In genomic region chr9:34665381-34666250, GRCh38 we compare ENCODE assay signal across 8 cellular contexts. TPM values are rescaled to one million over a fixed set of nuclear protein-coding genes. Genes with fewer than 3 reads are reported as not detected.
DNase-seq lines count a peak whose midpoint lies in the region; ATAC-seq, FAIRE-seq and TF ChIP-seq lines count a peak whose summit lies in the region.

No MANE protein-coding gene starts in this region.

- peaks cover 5% of the 10 kb centered on the region for H3K9me1 ChIP-seq in keratinocyte (ENCODE audit: control insufficient read depth, extremely low read depth, insufficient read depth, low read length)

- H3K4me3 ChIP-seq in keratinocyte (ENCODE audit: control insufficient read depth in 2 of 3, extremely low read depth in 1 of 3, insufficient read depth in 2 of 3, low read depth in 1 of 3, low read length in 3 of 3), result peak overlapping the region; percentile 77 to 90 (median 88)

- peak overlapping the region; percentile 92 for H2AFZ ChIP-seq in keratinocyte (ENCODE audit: control insufficient read depth, low read length)

- H3K79me2 ChIP-seq in keratinocyte (ENCODE audit: control insufficient read depth, insufficient read depth, low read length), result peaks cover 31% of the 10 kb centered on the region

- peaks cover 44% of the 10 kb centered on the region for H3K4me1 ChIP-seq in keratinocyte (ENCODE audit: control insufficient read depth, extremely low read depth, insufficient read depth, low read length)

- ATAC-seq in GM19023 (IDR thresholded peaks at IDR 0.05; ENCODE audit: unreplicated experiment) (peak; percentile 71), HG03196 (IDR thresholded peaks at IDR 0.05; ENCODE audit: unreplicated experiment) (peak; percentile 54)

- TF ChIP-seq CTCF in keratinocyte (optimal IDR thresholded peaks at IDR 0.05 in 1 of 3, IDR thresholded peaks at IDR 0.05 in 1 of 3, conservative IDR thresholded peaks at IDR 0.05 in 1 of 3; ENCODE audit: extremely low read depth in 1 of 3, insufficient read depth in 2 of 3, low read length in 3 of 3), result no peak

- peak; percentile 93 for DNase-seq in NCI-H345 treated with DMSO at 0.1 percent for 48 hours (lab: John Stamatoyannopoulos, UW; ENCODE audit: unreplicated experiment)
- DNase-seq in activated CD4-positive, alpha-beta T cell treated with anti-CD3 and anti-CD28 coated beads for 1 hour, result peak; percentile 87
- peak; percentile 98 for DNase-seq in cerebellar cortex (ENCODE audit: low spot score)
- peak; percentile 77 for DNase-seq in keratinocyte (ENCODE audit: low read depth, low spot score)
- peak; percentile 61 to 75 for DNase-seq in stimulated activated CD4-positive, alpha-beta T cell treated with anti-CD3 and anti-CD28 coated beads, Interleukin-12 subunit alpha, Interleukin-12 subunit beta, amount 100 ng/mL, for 24 hours (ENCODE audit: low read depth in 2 of 2)

- H3K27me3 ChIP-seq in keratinocyte (ENCODE audit: control insufficient read depth, extremely low read depth, insufficient read depth, low read length), result no peaks in the 10 kb centered on the region

- peak overlapping the region; percentile 95 for H3K9ac ChIP-seq in keratinocyte (ENCODE audit: control insufficient read depth, extremely low read depth, insufficient read depth, low read length)

- peaks cover 0 to 11% of the 10 kb centered on the region in 2 experiments for H3K36me3 ChIP-seq in keratinocyte (ENCODE audit: control insufficient read depth in 2 of 2, extremely low read depth in 1 of 2, insufficient read depth in 2 of 2, low read length in 2 of 2)

- peaks cover 2% of the 10 kb centered on the region for H4K20me1 ChIP-seq in keratinocyte (ENCODE audit: control insufficient read depth, extremely low read depth, insufficient read depth, low read length)

- FAIRE-seq in A204.1 (lab: Jason Lieb, UNC), result peak; percentile 73
- peak; percentile 96 for FAIRE-seq in keratinocyte (lab: Jason Lieb, UNC)

- H3K27ac ChIP-seq in keratinocyte (ENCODE audit: control insufficient read depth, insufficient read depth, low read length), result peak overlapping the region; percentile 97

- peak overlapping the region; percentile 99 for H3K4me2 ChIP-seq in keratinocyte (ENCODE audit: control insufficient read depth, extremely low read depth, insufficient read depth, low read depth, low read length)

- dilution Hi-C loops in keratinocyte (cut with MboI; ENCODE audit: extremely low pct_ligation_motif_present, low sequenced_read_pairs), result no loop called here

- H3K9me3 ChIP-seq in keratinocyte (ENCODE audit: control insufficient read depth, low read depth, low read length), result no peaks in the 10 kb centered on the region

RNA-seq across cellular contexts. Expression of gene CCL27, which starts 3.2 kb away (rescaled TPM):
- polyA plus RNA-seq in keratinocyte, result 0.46 to 1.1 TPM (median 1.1 TPM) in 3 replicates
- not detected for polyA plus RNA-seq in keratinocyte (2011; ENCODE audit: low read depth)
- 1.5 and 1.9 TPM in 2 replicates for polyA plus RNA-seq in keratinocyte (2011; cell fraction: cytosol; rRNA removed)
- 0.60 and 0.89 TPM in 2 replicates for polyA plus RNA-seq in keratinocyte (2011; cell fraction: nucleus; rRNA removed)
- polyA plus RNA-seq in keratinocyte (2012; ENCODE audit: low replicate concordance), result 1.1 and 2.4 TPM in 2 replicates
- polyA minus RNA-seq in keratinocyte, result 0.96 to 6.9 TPM (median 2.8 TPM) in 3 replicates
- not detected for polyA minus RNA-seq in keratinocyte (2011; cell fraction: cytosol; rRNA and poly(A)+ RNA removed)
- polyA minus RNA-seq in keratinocyte (2011; cell fraction: nucleus; rRNA and poly(A)+ RNA removed), result not detected in 2 replicates

RNA-seq across cellular contexts. Expression of gene IL11RA, which starts 13.6 kb away (rescaled TPM):
- polyA plus RNA-seq in keratinocyte, result 1.7 to 7.6 TPM (median 3.1 TPM) in 3 replicates
- 1.1 TPM for polyA plus RNA-seq in keratinocyte (2011; ENCODE audit: low read depth)
- 0.67 and 0.83 TPM in 2 replicates for polyA plus RNA-seq in keratinocyte (2011; cell fraction: cytosol; rRNA removed)
- polyA plus RNA-seq in keratinocyte (2011; cell fraction: nucleus; rRNA removed), result 23.1 and 31.3 TPM in 2 replicates
- 2.3 and 3.5 TPM in 2 replicates for polyA plus RNA-seq in keratinocyte (2012; ENCODE audit: low replicate concordance)
- polyA minus RNA-seq in keratinocyte, result 1.5 to 5.0 TPM (median 2.5 TPM) in 3 replicates
- 1.5 TPM for polyA minus RNA-seq in keratinocyte (2011; cell fraction: cytosol; rRNA and poly(A)+ RNA removed)
- 5.7 and 6.4 TPM in 2 replicates for polyA minus RNA-seq in keratinocyte (2011; cell fraction: nucleus; rRNA and poly(A)+ RNA removed)

RNA-seq across cellular contexts. Expression of gene GALT, which starts 19.1 kb away (rescaled TPM):
- 30.8 to 52.7 TPM (median 41.8 TPM) in 3 replicates for polyA plus RNA-seq in keratinocyte
- polyA plus RNA-seq in keratinocyte (2011; ENCODE audit: low read depth), result 4.7 TPM
- polyA plus RNA-seq in keratinocyte (2011; cell fraction: cytosol; rRNA removed), result 17.6 and 23.9 TPM in 2 replicates
- polyA plus RNA-seq in keratinocyte (2011; cell fraction: nucleus; rRNA removed), result 174 and 195 TPM in 2 replicates
- 15.6 and 33.6 TPM in 2 replicates for polyA plus RNA-seq in keratinocyte (2012; ENCODE audit: low replicate concordance)
- 18.9 to 68.5 TPM (median 28.9 TPM) in 3 replicates for polyA minus RNA-seq in keratinocyte
- 8.1 TPM for polyA minus RNA-seq in keratinocyte (2011; cell fraction: cytosol; rRNA and poly(A)+ RNA removed)
- 24.6 and 25.3 TPM in 2 replicates for polyA minus RNA-seq in keratinocyte (2011; cell fraction: nucleus; rRNA and poly(A)+ RNA removed)

RNA-seq across cellular contexts. Expression of gene CCL19, which starts 25.5 kb away (rescaled TPM):
- polyA plus RNA-seq in keratinocyte, result not detected in 3 replicates
- not detected for polyA plus RNA-seq in keratinocyte (2011; ENCODE audit: low read depth)
- polyA plus RNA-seq in keratinocyte (2011; cell fraction: cytosol; rRNA removed), result not detected in 2 replicates
- not detected in 2 replicates for polyA plus RNA-seq in keratinocyte (2011; cell fraction: nucleus; rRNA removed)
- polyA plus RNA-seq in keratinocyte (2012; ENCODE audit: low replicate concordance), result not detected in 2 replicates
- polyA minus RNA-seq in keratinocyte, result not detected in 3 replicates
- polyA minus RNA-seq in keratinocyte (2011; cell fraction: cytosol; rRNA and poly(A)+ RNA removed), result not detected
- polyA minus RNA-seq in keratinocyte (2011; cell fraction: nucleus; rRNA and poly(A)+ RNA removed), result not detected in 2 replicates

RNA-seq across cellular contexts. Expression of gene SIGMAR1, which starts 28.0 kb away (rescaled TPM):
- 60.1 to 110 TPM (median 74.9 TPM) in 3 replicates for polyA plus RNA-seq in keratinocyte
- polyA plus RNA-seq in keratinocyte (2011; ENCODE audit: low read depth), result 11.0 TPM
- polyA plus RNA-seq in keratinocyte (2011; cell fraction: cytosol; rRNA removed), result 103 and 134 TPM in 2 replicates
- polyA plus RNA-seq in keratinocyte (2011; cell fraction: nucleus; rRNA removed), result 83.6 and 107 TPM in 2 replicates
- polyA plus RNA-seq in keratinocyte (2012; ENCODE audit: low replicate concordance), result 76.0 and 140 TPM in 2 replicates
- polyA minus RNA-seq in keratinocyte, result 49.1 to 180 TPM (median 68.5 TPM) in 3 replicates
- 83.6 TPM for polyA minus RNA-seq in keratinocyte (2011; cell fraction: cytosol; rRNA and poly(A)+ RNA removed)
- 42.2 and 45.8 TPM in 2 replicates for polyA minus RNA-seq in keratinocyte (2011; cell fraction: nucleus; rRNA and poly(A)+ RNA removed)

Comparison
In these comparisons a context has a peak if more than half of its experiments do, and no peak if none do; other contexts are left out.
1. Peak in every context shown above with its lines: DNase-seq, ATAC-seq, H3K4me3 ChIP-seq and H3K27ac ChIP-seq.